1 cellular context compared by ENCODE assay signal in genomic region chr12:92248977-92249376, GRCh38.
TF ChIP-seq lines count a peak whose summit lies in the region.

No MANE protein-coding gene starts in this region.

TF ChIP-seq in WTC11, 78 proteins besides CTCF, POLR2A, EP300 and RAD21 (continued from another document):
- TF ChIP-seq, protein P1, sequence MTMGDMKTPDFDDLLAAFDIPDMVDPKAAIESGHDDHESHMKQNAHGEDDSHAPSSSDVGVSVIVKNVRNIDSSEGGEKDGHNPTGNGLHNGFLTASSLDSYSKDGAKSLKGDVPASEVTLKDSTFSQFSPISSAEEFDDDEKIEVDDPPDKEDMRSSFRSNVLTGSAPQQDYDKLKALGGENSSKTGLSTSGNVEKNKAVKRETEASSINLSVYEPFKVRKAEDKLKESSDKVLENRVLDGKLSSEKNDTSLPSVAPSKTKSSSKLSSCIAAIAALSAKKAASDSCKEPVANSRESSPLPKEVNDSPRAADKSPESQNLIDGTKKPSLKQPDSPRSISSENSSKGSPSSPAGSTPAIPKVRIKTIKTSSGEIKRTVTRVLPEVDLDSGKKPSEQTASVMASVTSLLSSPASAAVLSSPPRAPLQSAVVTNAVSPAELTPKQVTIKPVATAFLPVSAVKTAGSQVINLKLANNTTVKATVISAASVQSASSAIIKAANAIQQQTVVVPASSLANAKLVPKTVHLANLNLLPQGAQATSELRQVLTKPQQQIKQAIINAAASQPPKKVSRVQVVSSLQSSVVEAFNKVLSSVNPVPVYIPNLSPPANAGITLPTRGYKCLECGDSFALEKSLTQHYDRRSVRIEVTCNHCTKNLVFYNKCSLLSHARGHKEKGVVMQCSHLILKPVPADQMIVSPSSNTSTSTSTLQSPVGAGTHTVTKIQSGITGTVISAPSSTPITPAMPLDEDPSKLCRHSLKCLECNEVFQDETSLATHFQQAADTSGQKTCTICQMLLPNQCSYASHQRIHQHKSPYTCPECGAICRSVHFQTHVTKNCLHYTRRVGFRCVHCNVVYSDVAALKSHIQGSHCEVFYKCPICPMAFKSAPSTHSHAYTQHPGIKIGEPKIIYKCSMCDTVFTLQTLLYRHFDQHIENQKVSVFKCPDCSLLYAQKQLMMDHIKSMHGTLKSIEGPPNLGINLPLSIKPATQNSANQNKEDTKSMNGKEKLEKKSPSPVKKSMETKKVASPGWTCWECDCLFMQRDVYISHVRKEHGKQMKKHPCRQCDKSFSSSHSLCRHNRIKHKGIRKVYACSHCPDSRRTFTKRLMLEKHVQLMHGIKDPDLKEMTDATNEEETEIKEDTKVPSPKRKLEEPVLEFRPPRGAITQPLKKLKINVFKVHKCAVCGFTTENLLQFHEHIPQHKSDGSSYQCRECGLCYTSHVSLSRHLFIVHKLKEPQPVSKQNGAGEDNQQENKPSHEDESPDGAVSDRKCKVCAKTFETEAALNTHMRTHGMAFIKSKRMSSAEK (CRISPR knock-in tag; IDR thresholded peaks at IDR 0.05; ENCODE audit: borderline replicate concordance): no peak
- TF ChIP-seq MYBL2 (CRISPR knock-in tag; IDR thresholded peaks at IDR 0.05) (no peak), E2F1 (CRISPR knock-in tag; IDR thresholded peaks at IDR 0.05) (no peak), CDX4 (CRISPR knock-in tag; IDR thresholded peaks at IDR 0.05; ENCODE audit: borderline replicate concordance) (no peak), NR1H2 (CRISPR knock-in tag; IDR thresholded peaks at IDR 0.05) (no peak), ZNF121 (CRISPR knock-in tag; IDR thresholded peaks at IDR 0.05) (no peak), ARID4B (CRISPR knock-in tag; IDR thresholded peaks at IDR 0.05; ENCODE audit: borderline replicate concordance) (no peak), NR2C2 (CRISPR knock-in tag; IDR thresholded peaks at IDR 0.05) (no peak), HMGA2 (CRISPR knock-in tag; IDR thresholded peaks at IDR 0.05) (no peak), JUN (CRISPR knock-in tag; IDR thresholded peaks at IDR 0.05) (no peak), FOXP1 (CRISPR knock-in tag; IDR thresholded peaks at IDR 0.05; ENCODE audit: borderline replicate concordance) (no peak)
- TF ChIP-seq, protein P2, sequence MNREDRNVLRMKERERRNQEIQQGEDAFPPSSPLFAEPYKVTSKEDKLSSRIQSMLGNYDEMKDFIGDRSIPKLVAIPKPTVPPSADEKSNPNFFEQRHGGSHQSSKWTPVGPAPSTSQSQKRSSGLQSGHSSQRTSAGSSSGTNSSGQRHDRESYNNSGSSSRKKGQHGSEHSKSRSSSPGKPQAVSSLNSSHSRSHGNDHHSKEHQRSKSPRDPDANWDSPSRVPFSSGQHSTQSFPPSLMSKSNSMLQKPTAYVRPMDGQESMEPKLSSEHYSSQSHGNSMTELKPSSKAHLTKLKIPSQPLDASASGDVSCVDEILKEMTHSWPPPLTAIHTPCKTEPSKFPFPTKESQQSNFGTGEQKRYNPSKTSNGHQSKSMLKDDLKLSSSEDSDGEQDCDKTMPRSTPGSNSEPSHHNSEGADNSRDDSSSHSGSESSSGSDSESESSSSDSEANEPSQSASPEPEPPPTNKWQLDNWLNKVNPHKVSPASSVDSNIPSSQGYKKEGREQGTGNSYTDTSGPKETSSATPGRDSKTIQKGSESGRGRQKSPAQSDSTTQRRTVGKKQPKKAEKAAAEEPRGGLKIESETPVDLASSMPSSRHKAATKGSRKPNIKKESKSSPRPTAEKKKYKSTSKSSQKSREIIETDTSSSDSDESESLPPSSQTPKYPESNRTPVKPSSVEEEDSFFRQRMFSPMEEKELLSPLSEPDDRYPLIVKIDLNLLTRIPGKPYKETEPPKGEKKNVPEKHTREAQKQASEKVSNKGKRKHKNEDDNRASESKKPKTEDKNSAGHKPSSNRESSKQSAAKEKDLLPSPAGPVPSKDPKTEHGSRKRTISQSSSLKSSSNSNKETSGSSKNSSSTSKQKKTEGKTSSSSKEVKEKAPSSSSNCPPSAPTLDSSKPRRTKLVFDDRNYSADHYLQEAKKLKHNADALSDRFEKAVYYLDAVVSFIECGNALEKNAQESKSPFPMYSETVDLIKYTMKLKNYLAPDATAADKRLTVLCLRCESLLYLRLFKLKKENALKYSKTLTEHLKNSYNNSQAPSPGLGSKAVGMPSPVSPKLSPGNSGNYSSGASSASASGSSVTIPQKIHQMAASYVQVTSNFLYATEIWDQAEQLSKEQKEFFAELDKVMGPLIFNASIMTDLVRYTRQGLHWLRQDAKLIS (CRISPR knock-in tag; IDR thresholded peaks at IDR 0.05; ENCODE audit: borderline replicate concordance): no peak
